ENCODE assay signal across 32 cellular contexts in genomic region chr16:71986131-71986530, GRCh38. TPM values are rescaled to one million over a fixed set of nuclear protein-coding genes. Genes with fewer than 3 reads are reported as not detected.
A peak's percentile ranks its signal among the peaks of the same experiment; 100 is the strongest.
DNase-seq lines count a peak whose midpoint lies in the region; ATAC-seq, FAIRE-seq and TF ChIP-seq lines count a peak whose summit lies in the region.
"Had no signal": no experiment of that assay in that cellular context is flagged by ENCODE, and none has a peak within 500 bp of the region (broad histone marks: within the 10 kb centered on the region; RNA-seq: fewer than 3 reads in every experiment).

No MANE protein-coding gene starts in this region.

- DNase-seq in K562 (ENCODE audit: extremely low read depth in 1 of 4, low spot score in 3 of 4) (no peak), H1 (ENCODE audit: low read depth in 1 of 2, low spot score in 2 of 2) (no peak), left kidney (ENCODE audit: low read depth, low spot score) (peak; percentile 51), H54 (ENCODE audit: insufficient read length, low spot score) (no peak)
- DNase-seq: 8988T; ACHN; BE2C; C1 segment of cervical spinal cord; CD4-positive, alpha-beta memory T cell; CD4-positive, CD25-positive, alpha-beta regulatory T cell; CD8-positive, alpha-beta memory T cell; COR-L47; DMS 273 treated with DMSO at 0.1 percent for 48 hours; DMS153; DMS53; DMS79; DND-41; EL; GDM1 had no signal

- H2AK5ac ChIP-seq in H1 (ENCODE audit: low read depth, low read length), result no peak overlapping the region

- H3K36me3 ChIP-seq in K562 (ENCODE audit: control insufficient read depth, insufficient read depth, low read length) (no peaks in the 10 kb centered on the region), H1 (ENCODE audit: control insufficient read depth in 2 of 4, insufficient read depth in 4 of 4, low read length in 3 of 4) (no peaks in the 10 kb centered on the region), parathyroid adenoma (ENCODE audit: control insufficient read depth, insufficient read depth, low read length) (no peaks in the 10 kb centered on the region)
- H3K36me3 ChIP-seq: BE2C, BLaER1 had no signal

- in situ Hi-C loops in K562 (cut with MboI), result no loop called here

- ATAC-seq in K562 (no peak), GM21619 (IDR thresholded peaks at IDR 0.05; ENCODE audit: unreplicated experiment) (no peak), HG03108 (IDR thresholded peaks at IDR 0.05; ENCODE audit: unreplicated experiment) (no peak)
- ATAC-seq: GM12878 had no signal

- no peak overlapping the region for H3K14ac ChIP-seq in H1 (ENCODE audit: insufficient read length)

- H3K4me2 ChIP-seq in K562 (ENCODE audit: insufficient read depth, low read length), result no peak overlapping the region
- no peak overlapping the region for H3K4me2 ChIP-seq in H1 (ENCODE audit: insufficient read depth in 1 of 2, low read depth in 2 of 2, low read length in 2 of 2)
- peak overlapping the region; percentile 40 for H3K4me2 ChIP-seq in parathyroid adenoma (ENCODE audit: low read length)
- H3K4me2 ChIP-seq: BLaER1 had no signal

- H2BK120ac ChIP-seq in H1 (replicated peaks; ENCODE audit: low read depth, low read length), result no peak overlapping the region

- H3K9ac ChIP-seq in K562 (ENCODE audit: insufficient read depth in 1 of 2, low read depth in 2 of 2, low read length in 2 of 2) (no peak overlapping the region), H1 (replicated peaks in 1 of 4; ENCODE audit: extremely low read depth in 1 of 4, low read depth in 3 of 4, low read length in 3 of 4) (no peak overlapping the region), parathyroid adenoma (no peak overlapping the region)
- H3K9ac ChIP-seq: BLaER1 had no signal

- no TSS peak for BruUV-seq in K562 (replicated peaks; lab: Mats Ljungman, UMichigan)

- no peaks in the 10 kb centered on the region for H3K9me1 ChIP-seq in K562 (ENCODE audit: control insufficient read depth, insufficient read depth, low read length)

- POLR2A ChIA-PET in K562 (lab: Yijun Ruan, JAX) (no interaction called here), H1 (lab: Charles Lee; ENCODE audit: partially characterized antibody) (no interaction called here)

- TF ChIP-seq RAD21 in K562 (CRISPR knock-in tag; conservative IDR thresholded peaks at IDR 0.05 in 1 of 2, IDR thresholded peaks at IDR 0.05 in 1 of 2) (no peak), H1 (IDR thresholded peaks at IDR 0.05 in 1 of 2, conservative IDR thresholded peaks at IDR 0.05 in 1 of 2; ENCODE audit: low read depth in 2 of 2, low read length in 2 of 2) (no peak)

- intact Hi-C loops in K562 (cut with micrococcal nuclease), result no loop called here

- H2BK20ac ChIP-seq in H1 (ENCODE audit: low read length), result no peak overlapping the region

- 2% methylated on average over 4 of the region's 4 CpGs for WGBS in K562 (ENCODE audit: insufficient coverage, low coverage, missing lambda C conversion rate)
- WGBS in H1 (ENCODE audit: extremely low coverage in 1 of 2, insufficient coverage in 1 of 2, insufficient read length in 1 of 2, insufficient replicate concordance in 2 of 2, low coverage in 1 of 2, low lambda C conversion rate in 2 of 2, missing lambda C conversion rate in 1 of 2), 2 experiments, result 75% methylated on average over 4 of the region's 4 CpGs; no CpG with 5 or more reads in 1 of the 2 experiments

- H3K9me3 ChIP-seq in K562 (replicated peaks; ENCODE audit: control insufficient read depth, insufficient read depth, low read depth, low read length), result no peaks in the 10 kb centered on the region
- H3K9me3 ChIP-seq in H1 (ENCODE audit: insufficient read depth in 2 of 2, low read depth in 1 of 2, low read length in 1 of 2), result no peaks in the 10 kb centered on the region
- H3K9me3 ChIP-seq in parathyroid adenoma (ENCODE audit: control insufficient read depth, low read length), result no peaks in the 10 kb centered on the region
- H3K9me3 ChIP-seq: BE2C, BLaER1 had no signal

- H2BK15ac ChIP-seq in H1 (ENCODE audit: low read length), result no peak overlapping the region

- H2BK12ac ChIP-seq in H1 (ENCODE audit: low read depth, low read length), result no peak overlapping the region

- FAIRE-seq in K562 (lab: Jason Lieb, UNC) (peak; percentile 23), H1 (lab: Jason Lieb, UNC) (no peak), H54 (lab: Jason Lieb, UNC) (no peak)
- FAIRE-seq: A204.1, GM12878, GM12892, GM18507 had no signal

- H3K4ac ChIP-seq in H1 (replicated peaks; ENCODE audit: insufficient read length, low read depth, low read length), result no peak overlapping the region

- peak overlapping the region; percentile 72 for H3K23ac ChIP-seq in H1 (ENCODE audit: insufficient read length)

- TF ChIP-seq POLR2A in K562 (conservative IDR thresholded peaks at IDR 0.05), result no peak
- no peak for TF ChIP-seq POLR2A in H1 (IDR thresholded peaks at IDR 0.05; ENCODE audit: control extremely low read depth in 1 of 2, low read depth in 2 of 2, low read length in 2 of 2)
- no peak for TF ChIP-seq POLR2A in H54 (IDR thresholded peaks at IDR 0.05; ENCODE audit: low read depth, low read length)

- H3K4me1 ChIP-seq in K562 (replicated peaks in 1 of 2; ENCODE audit: control insufficient read depth in 2 of 2, insufficient read depth in 2 of 2, low read length in 2 of 2) (peaks cover 0 to 4% of the 10 kb centered on the region in 2 experiments; a peak in 3 of 5 replicates), H1 (replicated peaks in 1 of 4; ENCODE audit: control insufficient read depth in 3 of 4, insufficient read depth in 4 of 4, low read length in 3 of 4) (no peaks in the 10 kb centered on the region), parathyroid adenoma (no peaks in the 10 kb centered on the region)
- H3K4me1 ChIP-seq: BE2C, BLaER1 had no signal

- no peak overlapping the region for H3K27ac ChIP-seq in K562 (ENCODE audit: extremely low read depth, low read depth, low read length)
- no peak overlapping the region for H3K27ac ChIP-seq in H1 (ENCODE audit: low read depth, low read length)
- no peak overlapping the region for H3K27ac ChIP-seq in parathyroid adenoma
- H3K27ac ChIP-seq: BLaER1 had no signal

- H2BK5ac ChIP-seq in H1 (ENCODE audit: low read depth, low read length), result no peak overlapping the region

- no peak overlapping the region for H4K8ac ChIP-seq in H1 (ENCODE audit: extremely low read depth, insufficient read depth, low read length)

- no peak for TF ChIP-seq EP300 in K562 (IDR thresholded peaks at IDR 0.05; ENCODE audit: low read length)
- no peak for TF ChIP-seq EP300 in H1 (IDR thresholded peaks at IDR 0.05; ENCODE audit: borderline replicate concordance in 1 of 2, low read depth in 2 of 2, low read length in 2 of 2)

- no peak overlapping the region for H3K56ac ChIP-seq in H1 (replicated peaks; ENCODE audit: insufficient read length, low read depth, low read length)

- no peak for TF ChIP-seq CTCF in K562 (IDR thresholded peaks at IDR 0.05 in 2 of 3, conservative IDR thresholded peaks at IDR 0.05 in 1 of 3; ENCODE audit: insufficient read depth in 2 of 3, low read depth in 1 of 3, low read length in 3 of 3)
- TF ChIP-seq CTCF in H1 (IDR thresholded peaks at IDR 0.05; ENCODE audit: control extremely low read depth in 1 of 3, insufficient read depth in 1 of 3, low read depth in 1 of 3, low read length in 3 of 3), result no peak
- TF ChIP-seq CTCF in parathyroid adenoma (IDR thresholded peaks at IDR 0.05), result no peak

- H3K18ac ChIP-seq in H1 (ENCODE audit: extremely low read depth, low read length), result no peak overlapping the region

- H2AFZ ChIP-seq in K562 (ENCODE audit: low read depth, low read length), result no peak overlapping the region
- H2AFZ ChIP-seq in H1 (ENCODE audit: low read length), result no peak overlapping the region
- peak overlapping the region; percentile 13 for H2AFZ ChIP-seq in parathyroid adenoma

- H3K79me1 ChIP-seq in H1 (ENCODE audit: low read depth, low read length), result no peaks in the 10 kb centered on the region

- H4K20me1 ChIP-seq in K562 (replicated peaks; ENCODE audit: control insufficient read depth, insufficient read depth, low read length) (no peaks in the 10 kb centered on the region), H1 (replicated peaks in 1 of 2; ENCODE audit: control insufficient read depth in 1 of 2, insufficient read depth in 2 of 2, low read length in 2 of 2) (no peaks in the 10 kb centered on the region)
- H4K20me1 ChIP-seq: BLaER1 had no signal

- no peaks in the 10 kb centered on the region for H3K79me2 ChIP-seq in K562 (ENCODE audit: control insufficient read depth, insufficient read depth, low read length)
- H3K79me2 ChIP-seq in H1 (ENCODE audit: control insufficient read depth in 1 of 2, insufficient read depth in 2 of 2, low read length in 2 of 2), result no peaks in the 10 kb centered on the region
- no peaks in the 10 kb centered on the region for H3K79me2 ChIP-seq in parathyroid adenoma

- H4K91ac ChIP-seq in H1 (replicated peaks; ENCODE audit: insufficient read length, low read length), result no peak overlapping the region

- no peaks in the 10 kb centered on the region for H3K23me2 ChIP-seq in H1 (ENCODE audit: low read depth, low read length)

- H3K4me3 ChIP-seq in K562, result no peak overlapping the region
- H3K4me3 ChIP-seq in H1 (ENCODE audit: extremely low read depth in 1 of 4, insufficient read depth in 2 of 4, low read depth in 3 of 4, low read length in 4 of 4), result no peak overlapping the region
- no peak overlapping the region for H3K4me3 ChIP-seq in parathyroid adenoma (ENCODE audit: low read depth, low read length)
- H3K4me3 ChIP-seq: BLaER1, GM12878 had no signal

- CTCF ChIA-PET in K562 (lab: Yijun Ruan, JAX; ENCODE audit: low intra/inter-chr PET ratio), result no interaction called here
- CTCF ChIA-PET in H1 (lab: Charles Lee; ENCODE audit: partially characterized antibody), result interaction anchor here (1.6 kb wide), 1 partner anchor 9 kb away, joined by 3 read pairs; no protein-coding TSS in a partner anchor

- H3K27me3 ChIP-seq in K562 (ENCODE audit: control insufficient read depth in 2 of 2, insufficient read depth in 2 of 2, low read length in 2 of 2), result peaks cover 10 to 25% of the 10 kb centered on the region in 2 experiments; a peak in 4 of 5 replicates
- no peaks in the 10 kb centered on the region; a peak in 1 of 7 replicates for H3K27me3 ChIP-seq in H1 (replicated peaks in 1 of 4; ENCODE audit: control insufficient read depth in 3 of 4, extremely low read depth in 1 of 4, insufficient read depth in 3 of 4, low read length in 3 of 4)
- H3K27me3 ChIP-seq in parathyroid adenoma (ENCODE audit: control insufficient read depth, insufficient read depth, low read length), result no peaks in the 10 kb centered on the region
- H3K27me3 ChIP-seq: BLaER1 had no signal

- no peak overlapping the region for H4K5ac ChIP-seq in H1 (ENCODE audit: insufficient read length, low read depth, low read length)

RNA-seq across cellular contexts. Expression of gene PKD1L3, which starts 14.1 kb away (rescaled TPM):
- total RNA-seq in K562 (2011; cell fraction: chromatin; rRNA removed; ENCODE audit: low replicate concordance), result 0.07 and 0.09 TPM in 2 replicates
- total RNA-seq in K562 (2011; cell fraction: nucleolus; rRNA removed), result under 0.01 and 0.13 TPM in 2 replicates
- not detected in 2 replicates for total RNA-seq in K562 (2011; cell fraction: nucleoplasm; rRNA removed)
- total RNA-seq in K562 (2014; rRNA removed), result not detected in 2 replicates
- not detected in 2 replicates for total RNA-seq in K562 (2014; rRNA removed; fragmentation: Illumina TruSeq; extraction: Trizol)
- not detected in 2 replicates for total RNA-seq in K562 (2015; rRNA removed; fragmentation: Illumina TruSeq; extraction: Trizol)
- not detected in 2 replicates for total RNA-seq in K562 (2021)
- polyA plus RNA-seq in K562 (2011; rRNA removed), result 0.01 TPM in 2 replicates
- not detected in 2 replicates for polyA plus RNA-seq in K562 (2011; cell fraction: cytosol; rRNA removed)
- 0.01 and 0.03 TPM in 2 replicates for polyA plus RNA-seq in K562 (2011; cell fraction: nucleus; rRNA removed)
- not detected in 2 replicates for polyA plus RNA-seq in K562 (2012)
- 0.03 TPM in 1 of 2 replicates, not detected in the other for polyA plus RNA-seq in K562 (2014; fragmentation: Illumina TruSeq; extraction: Trizol)
- polyA plus RNA-seq in K562 (2014; fragmentation: Nextera tagmentation; extraction: Ambion mirVana), result not detected
- not detected in 2 replicates for polyA plus RNA-seq in K562 (2014; rRNA removed)
- 0.06 TPM in 1 of 2 replicates, not detected in the other for polyA minus RNA-seq in K562 (2011; rRNA and poly(A)+ RNA removed)
- polyA minus RNA-seq in K562 (2011; cell fraction: cytosol; rRNA and poly(A)+ RNA removed), result not detected in 2 replicates
- polyA minus RNA-seq in K562 (2011; cell fraction: nucleus; rRNA and poly(A)+ RNA removed), result not detected in 2 replicates
- total RNA-seq in H1 (2021; fragmentation: NEBNext Ultra II Directional; extraction: Animal tissue kit (Norgen Biotek cat#: 25700)), result not detected in 2 replicates
- 0.02 TPM in 1 of 2 replicates, not detected in the other for polyA plus RNA-seq in H1 (2011; rRNA removed)
- polyA plus RNA-seq in H1 (2011; cell fraction: cytosol; rRNA removed), result 0.01 TPM
- polyA plus RNA-seq in H1 (2011; cell fraction: nucleus; rRNA removed), result 0.01 TPM
- polyA plus RNA-seq in H1 (2012, experiment 1 of 2), result not detected in 4 replicates
- polyA plus RNA-seq in H1 (2012, experiment 2 of 2), result not detected
- polyA plus RNA-seq in H1 (2013, experiment 1 of 2), result not detected
- polyA plus RNA-seq in H1 (2013, experiment 2 of 2), result under 0.01 TPM
- 0.10 TPM in 1 of 2 replicates, not detected in the other for polyA minus RNA-seq in H1 (2011; rRNA and poly(A)+ RNA removed)
- not detected for polyA minus RNA-seq in H1 (2011; cell fraction: cytosol; rRNA and poly(A)+ RNA removed)
- not detected for polyA minus RNA-seq in H1 (2011; cell fraction: nucleus; rRNA and poly(A)+ RNA removed)
- total RNA-seq: A673; CD4-positive, alpha-beta memory T cell; CD4-positive, CD25-positive, alpha-beta regulatory T cell; CD8-positive, alpha-beta memory T cell; Daoy; G401 had no signal
- polyA plus RNA-seq: AG04450; CD14-positive monocyte; CD4-positive, alpha-beta memory T cell; CD4-positive, CD25-positive, alpha-beta regulatory T cell; CD8-positive, alpha-beta memory T cell had no signal

RNA-seq across cellular contexts. Expression of gene DHODH, which starts 22.4 kb away (rescaled TPM):
- 15.8 and 23.4 TPM in 2 replicates for total RNA-seq in K562 (2011; cell fraction: chromatin; rRNA removed; ENCODE audit: low replicate concordance)
- total RNA-seq in K562 (2011; cell fraction: nucleolus; rRNA removed), result 15.8 and 17.8 TPM in 2 replicates
- total RNA-seq in K562 (2011; cell fraction: nucleoplasm; rRNA removed), result 20.2 and 22.6 TPM in 2 replicates
- 12.7 and 15.9 TPM in 2 replicates for total RNA-seq in K562 (2014; rRNA removed)
- 17.5 and 19.9 TPM in 2 replicates for total RNA-seq in K562 (2014; rRNA removed; fragmentation: Illumina TruSeq; extraction: Trizol)
- 12.7 and 14.9 TPM in 2 replicates for total RNA-seq in K562 (2015; rRNA removed; fragmentation: Illumina TruSeq; extraction: Trizol)
- 15.3 and 17.1 TPM in 2 replicates for total RNA-seq in K562 (2021)
- 9.9 and 12.2 TPM in 2 replicates for polyA plus RNA-seq in K562 (2011; rRNA removed)
- polyA plus RNA-seq in K562 (2011; cell fraction: cytosol; rRNA removed), result 9.1 and 9.7 TPM in 2 replicates
- 9.8 and 13.9 TPM in 2 replicates for polyA plus RNA-seq in K562 (2011; cell fraction: nucleus; rRNA removed)
- polyA plus RNA-seq in K562 (2012), result 5.7 and 9.4 TPM in 2 replicates
- 17.8 and 18.0 TPM in 2 replicates for polyA plus RNA-seq in K562 (2014; fragmentation: Illumina TruSeq; extraction: Trizol)
- polyA plus RNA-seq in K562 (2014; fragmentation: Nextera tagmentation; extraction: Ambion mirVana), result 1 to 10 TPM; 4.3 to 4.9 TPM
- polyA plus RNA-seq in K562 (2014; rRNA removed), result 12.8 and 15.7 TPM in 2 replicates
- polyA minus RNA-seq in K562 (2011; rRNA and poly(A)+ RNA removed), result 9.1 and 13.2 TPM in 2 replicates
- polyA minus RNA-seq in K562 (2011; cell fraction: cytosol; rRNA and poly(A)+ RNA removed), result 4.6 and 9.5 TPM in 2 replicates
- 8.1 and 13.4 TPM in 2 replicates for polyA minus RNA-seq in K562 (2011; cell fraction: nucleus; rRNA and poly(A)+ RNA removed)
- total RNA-seq in H1 (2021; fragmentation: NEBNext Ultra II Directional; extraction: Animal tissue kit (Norgen Biotek cat#: 25700)), result 15.3 and 19.4 TPM in 2 replicates
- 9.1 and 9.7 TPM in 2 replicates for polyA plus RNA-seq in H1 (2011; rRNA removed)
- polyA plus RNA-seq in H1 (2011; cell fraction: cytosol; rRNA removed), result 11.3 TPM
- 12.5 TPM for polyA plus RNA-seq in H1 (2011; cell fraction: nucleus; rRNA removed)
- polyA plus RNA-seq in H1 (2012, experiment 1 of 2), result 11.1 to 15.3 TPM (median 13.9 TPM) in 4 replicates
- 6.3 TPM for polyA plus RNA-seq in H1 (2012, experiment 2 of 2)
- 9.7 TPM for polyA plus RNA-seq in H1 (2013, experiment 1 of 2)
- polyA plus RNA-seq in H1 (2013, experiment 2 of 2), result 11.7 TPM
- 6.5 and 6.7 TPM in 2 replicates for polyA minus RNA-seq in H1 (2011; rRNA and poly(A)+ RNA removed)
- 8.1 TPM for polyA minus RNA-seq in H1 (2011; cell fraction: cytosol; rRNA and poly(A)+ RNA removed)
- 8.6 TPM for polyA minus RNA-seq in H1 (2011; cell fraction: nucleus; rRNA and poly(A)+ RNA removed)
